Comparison of ENCODE assay signal across 1 cellular context in genomic region chr19:18109731-18110671, GRCh38.
TF ChIP-seq lines count a peak whose summit lies in the region.

No MANE protein-coding gene starts in this region.

TF ChIP-seq in HepG2, 621 proteins besides CTCF, POLR2A, EP300 and RAD21 (continues in another document):
- TF ChIP-seq PAXIP1 (CRISPR knock-in tag; conservative IDR thresholded peaks at IDR 0.05): no peak
- 0 out of 2 replicates have a peak, but pooled peaks have one; percentile 44 for TF ChIP-seq ZNF713 (CRISPR knock-in tag; IDR thresholded peaks at IDR 0.05)
- peak; percentile 13; the same call in 1 of the 2 replicates for TF ChIP-seq TFDP1 (CRISPR knock-in tag; IDR thresholded peaks at IDR 0.05; ENCODE audit: borderline replicate concordance)
- TF ChIP-seq MEF2D (CRISPR knock-in tag; IDR thresholded peaks at IDR 0.05): peak; percentile 20; the same call in 1 of the 2 replicates
- no peak for TF ChIP-seq CREBL2 (CRISPR knock-in tag; IDR thresholded peaks at IDR 0.05; ENCODE audit: borderline replicate concordance)
- peak; percentile 44 for TF ChIP-seq PHF20 (CRISPR knock-in tag; IDR thresholded peaks at IDR 0.05)
- TF ChIP-seq KLF16 (CRISPR knock-in tag; IDR thresholded peaks at IDR 0.05): no peak
- no peak for TF ChIP-seq KIAA2018 (CRISPR knock-in tag; IDR thresholded peaks at IDR 0.05; ENCODE audit: borderline replicate concordance)
- no peak for TF ChIP-seq SATB2 (CRISPR knock-in tag; IDR thresholded peaks at IDR 0.05)
- no peak for TF ChIP-seq PBX3 (CRISPR knock-in tag; IDR thresholded peaks at IDR 0.05; ENCODE audit: borderline replicate concordance)
- TF ChIP-seq SNAPC2 (CRISPR knock-in tag; IDR thresholded peaks at IDR 0.05): no peak
- TF ChIP-seq ZBTB10 (CRISPR knock-in tag; IDR thresholded peaks at IDR 0.05; ENCODE audit: borderline replicate concordance): peak; percentile 13; the same call in 1 of the 2 replicates
- TF ChIP-seq AKNA (CRISPR knock-in tag; IDR thresholded peaks at IDR 0.05; ENCODE audit: borderline replicate concordance): no peak
- TF ChIP-seq ZHX2 (IDR thresholded peaks at IDR 0.05; ENCODE audit: low read depth): no peak
- TF ChIP-seq ZHX2 (CRISPR knock-in tag; IDR thresholded peaks at IDR 0.05; ENCODE audit: borderline replicate concordance): no peak
- TF ChIP-seq ZNF576 (CRISPR knock-in tag; IDR thresholded peaks at IDR 0.05): no peak
- no peak for TF ChIP-seq RBM39 (IDR thresholded peaks at IDR 0.05; ENCODE audit: low read depth, low read length, poor library complexity, severe bottlenecking)
- TF ChIP-seq MATR3 (CRISPR knock-in tag; IDR thresholded peaks at IDR 0.05): no peak
